8 cellular contexts compared by ENCODE assay signal in genomic region chr2:96009833-96010232, GRCh38. TPM values are rescaled to one million over a fixed set of nuclear protein-coding genes. Genes with fewer than 3 reads are reported as not detected.
DNase-seq lines count a peak whose midpoint lies in the region; ATAC-seq, FAIRE-seq and TF ChIP-seq lines count a peak whose summit lies in the region.
"Not testable (repeated sequence)": the region's sequence is repeated elsewhere in the genome, so short reads cannot be mapped to it uniquely, and the experiment has no call there.

No MANE protein-coding gene starts in this region.

- not testable (repeated sequence) for H4K5ac ChIP-seq in H1 (ENCODE audit: insufficient read length, low read depth, low read length)

- not testable (repeated sequence) for H4K8ac ChIP-seq in H1 (ENCODE audit: extremely low read depth, insufficient read depth, low read length)

- peak overlapping the region; percentile 77 for H3K4me2 ChIP-seq in PC-3 (ENCODE audit: low read length)
- peak overlapping the region; percentile 82 to 86 for H3K4me2 ChIP-seq in H1 (ENCODE audit: insufficient read depth in 1 of 2, low read depth in 2 of 2, low read length in 2 of 2)
- H3K4me2 ChIP-seq in neural progenitor cell, result peak overlapping the region; percentile 96

- H2BK120ac ChIP-seq in H1 (replicated peaks; ENCODE audit: low read depth, low read length), result not testable (repeated sequence)

- not testable (repeated sequence) for H2BK15ac ChIP-seq in H1 (ENCODE audit: low read length)

- peak overlapping the region; percentile 82 for H3K27ac Mint-ChIP-seq in CD4-positive, alpha-beta T cell
- H3K27ac Mint-ChIP-seq in activated naive CD4-positive, alpha-beta T cell treated with anti-CD3 and anti-CD28 coated beads, Interleukin-2, amount 50 U/mL, for 24 hours, result peak overlapping the region; percentile 70
- not testable (repeated sequence) for H3K27ac Mint-ChIP-seq in neural progenitor cell

- H3K27me3 Mint-ChIP-seq in CD4-positive, alpha-beta T cell, result peaks cover 13% of the 10 kb centered on the region
- not testable (repeated sequence) for H3K27me3 Mint-ChIP-seq in activated naive CD4-positive, alpha-beta T cell treated with anti-CD3 and anti-CD28 coated beads, Interleukin-2, amount 50 U/mL, for 24 hours
- H3K27me3 Mint-ChIP-seq in neural progenitor cell (ENCODE audit: insufficient read depth, low read depth), result peaks cover 10% of the 10 kb centered on the region

- H2BK5ac ChIP-seq in H1 (ENCODE audit: low read depth, low read length), result not testable (repeated sequence)

- H3K27me3 ChIP-seq in CD4-positive, alpha-beta T cell (ENCODE audit: control insufficient read depth, insufficient read depth, low read length); PC-3 (ENCODE audit: low read length); H1 (replicated peaks in 1 of 4; ENCODE audit: control insufficient read depth in 3 of 4, extremely low read depth in 1 of 4, insufficient read depth in 3 of 4, low read length in 3 of 4); subcutaneous abdominal adipose tissue (ENCODE audit: control insufficient read depth in 5 of 5, insufficient read depth in 4 of 5, low read length in 5 of 5): not testable (repeated sequence)
- peaks cover 31% of the 10 kb centered on the region for H3K27me3 ChIP-seq in neural progenitor cell

- H3K4me3 Mint-ChIP-seq in CD4-positive, alpha-beta T cell, result peak overlapping the region; percentile 88
- peak overlapping the region; percentile 84 for H3K4me3 Mint-ChIP-seq in activated naive CD4-positive, alpha-beta T cell treated with anti-CD3 and anti-CD28 coated beads, Interleukin-2, amount 50 U/mL, for 24 hours
- H3K4me3 Mint-ChIP-seq in neural progenitor cell, result peak overlapping the region; percentile 88

- H3K9ac ChIP-seq in PC-3 (ENCODE audit: low read length), result peak overlapping the region; percentile 58
- H3K9ac ChIP-seq in H1 (replicated peaks in 1 of 4; ENCODE audit: extremely low read depth in 1 of 4, low read depth in 3 of 4, low read length in 3 of 4); neural progenitor cell: not testable (repeated sequence)
- H3K9ac ChIP-seq in subcutaneous abdominal adipose tissue (ENCODE audit: low read length in 5 of 5), result peak overlapping the region in 3 of 5 donors; percentile 43 to 58 (median 56)

- not testable (repeated sequence) for H3K27ac ChIP-seq in CD4-positive, alpha-beta T cell (ENCODE audit: low read depth, low read length); HEK293 (ENCODE audit: extremely low read depth, low read depth, low read length); H1 (ENCODE audit: low read depth, low read length); neural progenitor cell; subcutaneous abdominal adipose tissue (ENCODE audit: low read depth, low read length)
- 0 out of 2 replicates have a peak overlapping the region, but pooled peaks have one; percentile 29 for H3K27ac ChIP-seq in PC-3 (ENCODE audit: low read length)

- POLR2A ChIA-PET in CD4-positive, alpha-beta T cell (lab: Charles Lee); HEK293 (lab: Yijun Ruan, JAX); PC-3 (lab: Charles Lee; ENCODE audit: unreplicated experiment): not testable (repeated sequence)
- POLR2A ChIA-PET in H1 (lab: Charles Lee; ENCODE audit: partially characterized antibody), result interaction anchor here (1.2 kb wide), 1 partner anchor 17 kb away, joined by 4 read pairs; no protein-coding TSS in a partner anchor

- intact Hi-C loops in CD4-positive, alpha-beta T cell (cut with DNase I, micrococcal nuclease); PC-3 (cut with micrococcal nuclease): not testable (repeated sequence)

- not testable (repeated sequence) for FAIRE-seq in H1 (lab: Jason Lieb, UNC)

- not testable (repeated sequence) for H3K23me2 ChIP-seq in H1 (ENCODE audit: low read depth, low read length)

- H3K56ac ChIP-seq in H1 (replicated peaks; ENCODE audit: insufficient read length, low read depth, low read length), result not testable (repeated sequence)

- TF ChIP-seq EP300 in H1 (IDR thresholded peaks at IDR 0.05; ENCODE audit: borderline replicate concordance in 1 of 2, low read depth in 2 of 2, low read length in 2 of 2), result not testable (repeated sequence)

- not testable (repeated sequence) for H3K36me3 Mint-ChIP-seq in CD4-positive, alpha-beta T cell (ENCODE audit: low read depth); activated naive CD4-positive, alpha-beta T cell treated with anti-CD3 and anti-CD28 coated beads, Interleukin-2, amount 50 U/mL, for 24 hours; neural progenitor cell

- TF ChIP-seq POLR2A in H1 (IDR thresholded peaks at IDR 0.05; ENCODE audit: control extremely low read depth in 1 of 2, low read depth in 2 of 2, low read length in 2 of 2), result not testable (repeated sequence)

- H3K9me2 ChIP-seq in PC-3 (replicated peaks; ENCODE audit: low read length), result not testable (repeated sequence)

- H4K91ac ChIP-seq in H1 (replicated peaks; ENCODE audit: insufficient read length, low read length), result not testable (repeated sequence)

- ATAC-seq in CD4-positive, alpha-beta T cell (ENCODE audit: poor library complexity), result peak; percentile 6
- peak; percentile 58 for ATAC-seq in PC-3

- not testable (repeated sequence) for H3K36me3 ChIP-seq in HEK293 (ENCODE audit: control insufficient read depth in 2 of 2, insufficient read depth in 1 of 2, low read length in 2 of 2); PC-3 (ENCODE audit: low read depth, low read length); H1 (ENCODE audit: control insufficient read depth in 2 of 4, insufficient read depth in 4 of 4, low read length in 3 of 4); neural progenitor cell; subcutaneous abdominal adipose tissue (ENCODE audit: control insufficient read depth in 5 of 5, insufficient read depth in 5 of 5, low read length in 5 of 5)

- H3K9me3 ChIP-seq in CD4-positive, alpha-beta T cell (ENCODE audit: control insufficient read depth, low read length); HEK293 (ENCODE audit: control insufficient read depth, insufficient read depth, low read depth, low read length); PC-3 (ENCODE audit: low read length); H1 (ENCODE audit: insufficient read depth in 2 of 2, low read depth in 1 of 2, low read length in 1 of 2); neural progenitor cell (ENCODE audit: low read depth); subcutaneous abdominal adipose tissue (ENCODE audit: control insufficient read depth in 5 of 5, low read length in 5 of 5): not testable (repeated sequence)

- DNase-seq in CD4-positive, alpha-beta T cell; neural progenitor cell (ENCODE audit: low spot score): not testable (repeated sequence)
- DNase-seq in PC-3 (peak; percentile 46), H1 (ENCODE audit: low read depth in 1 of 2, low spot score in 2 of 2) (peak in 1 of 2 experiments; percentile 57), iPS-NIHi11 (ENCODE audit: low spot score) (peak; percentile 26)

- not testable (repeated sequence) for H4K20me1 ChIP-seq in PC-3 (ENCODE audit: low read length); H1 (replicated peaks in 1 of 2; ENCODE audit: control insufficient read depth in 1 of 2, insufficient read depth in 2 of 2, low read length in 2 of 2); neural progenitor cell (ENCODE audit: low read depth)

- H3K4ac ChIP-seq in H1 (replicated peaks; ENCODE audit: insufficient read length, low read depth, low read length), result not testable (repeated sequence)

- not testable (repeated sequence) for H3F3A ChIP-seq in PC-3 (ENCODE audit: low read length, unreplicated experiment); neural progenitor cell (ENCODE audit: low read depth)

- H3K79me1 ChIP-seq in H1 (ENCODE audit: low read depth, low read length), result not testable (repeated sequence)

- not testable (repeated sequence) for H3K14ac ChIP-seq in H1 (ENCODE audit: insufficient read length)

- not testable (repeated sequence) for H3K9me3 Mint-ChIP-seq in CD4-positive, alpha-beta T cell; activated naive CD4-positive, alpha-beta T cell treated with anti-CD3 and anti-CD28 coated beads, Interleukin-2, amount 50 U/mL, for 24 hours; neural progenitor cell

- not testable (repeated sequence) for TF ChIP-seq RAD21 in H1 (IDR thresholded peaks at IDR 0.05 in 1 of 2, conservative IDR thresholded peaks at IDR 0.05 in 1 of 2; ENCODE audit: low read depth in 2 of 2, low read length in 2 of 2)

- not testable (repeated sequence) for H3K4me1 ChIP-seq in HEK293 (ENCODE audit: control insufficient read depth, insufficient read depth, low read length); PC-3 (ENCODE audit: insufficient read depth, low read length); H1 (replicated peaks in 1 of 4; ENCODE audit: control insufficient read depth in 3 of 4, insufficient read depth in 4 of 4, low read length in 3 of 4); neural progenitor cell; subcutaneous abdominal adipose tissue (ENCODE audit: control insufficient read depth in 5 of 5, insufficient read depth in 5 of 5, low read length in 5 of 5)

- H2BK20ac ChIP-seq in H1 (ENCODE audit: low read length), result not testable (repeated sequence)

- H2AK5ac ChIP-seq in H1 (ENCODE audit: low read depth, low read length), result not testable (repeated sequence)

- H3K4me3 ChIP-seq in HEK293 (ENCODE audit: low read depth, low read length), result peak overlapping the region; percentile 37
- peak overlapping the region; percentile 63 for H3K4me3 ChIP-seq in PC-3 (ENCODE audit: low read length)
- H3K4me3 ChIP-seq in H1 (ENCODE audit: extremely low read depth in 1 of 4, insufficient read depth in 2 of 4, low read depth in 3 of 4, low read length in 4 of 4), result peak overlapping the region; percentile 36 to 58 (median 40); a peak in 7 of 8 replicates
- peak overlapping the region; percentile 64 for H3K4me3 ChIP-seq in neural progenitor cell
- peak overlapping the region; percentile 39 to 63 (median 56) for H3K4me3 ChIP-seq in subcutaneous abdominal adipose tissue (ENCODE audit: low read depth in 1 of 5, low read length in 5 of 5)

- 5% methylated on average over 9 of the region's 10 CpGs; no CpG with 5 or more reads in 1 of the 2 experiments for WGBS in H1 (ENCODE audit: extremely low coverage in 1 of 2, insufficient coverage in 1 of 2, insufficient read length in 1 of 2, insufficient replicate concordance in 2 of 2, low coverage in 1 of 2, low lambda C conversion rate in 2 of 2, missing lambda C conversion rate in 1 of 2), 2 experiments

- H3K4me1 Mint-ChIP-seq in CD4-positive, alpha-beta T cell (ENCODE audit: low read depth), result peaks cover 10% of the 10 kb centered on the region
- not testable (repeated sequence) for H3K4me1 Mint-ChIP-seq in activated naive CD4-positive, alpha-beta T cell treated with anti-CD3 and anti-CD28 coated beads, Interleukin-2, amount 50 U/mL, for 24 hours; neural progenitor cell

- not testable (repeated sequence) for H3K18ac ChIP-seq in H1 (ENCODE audit: extremely low read depth, low read length)

- not testable (repeated sequence) for H3K79me2 ChIP-seq in PC-3 (ENCODE audit: low read length); H1 (ENCODE audit: control insufficient read depth in 1 of 2, insufficient read depth in 2 of 2, low read length in 2 of 2); neural progenitor cell (ENCODE audit: low read depth)

- CTCF ChIA-PET in CD4-positive, alpha-beta T cell (lab: Charles Lee), result interaction anchor here (1.5 kb wide), 1 partner anchor 165 kb away, joined by 3 read pairs; no protein-coding TSS in a partner anchor
- CTCF ChIA-PET in HEK293 (lab: Yijun Ruan, JAX); PC-3 (lab: Charles Lee): not testable (repeated sequence)
- CTCF ChIA-PET in H1 (lab: Charles Lee; ENCODE audit: partially characterized antibody), result interaction anchor here (1.1 to 1.9 kb wide), 3 partner anchors 13 to 251 kb away, joined by 3 to 4 read pairs (median 4); no protein-coding TSS in a partner anchor

- H3K23ac ChIP-seq in H1 (ENCODE audit: insufficient read length), result not testable (repeated sequence)

- H2AFZ ChIP-seq in PC-3 (ENCODE audit: low read length) (peak overlapping the region; percentile 75; the same call in 1 of the 2 replicates), neural progenitor cell (replicated peaks) (peak overlapping the region; percentile 85)
- H2AFZ ChIP-seq in H1 (ENCODE audit: low read length), result not testable (repeated sequence)

- TF ChIP-seq CTCF in CD4-positive, alpha-beta T cell (IDR thresholded peaks at IDR 0.05); HEK293 (tag by site-specific recombination; IDR thresholded peaks at IDR 0.05); PC-3 (conservative IDR thresholded peaks at IDR 0.05; ENCODE audit: low read depth, low read length); H1 (IDR thresholded peaks at IDR 0.05; ENCODE audit: control extremely low read depth in 1 of 3, insufficient read depth in 1 of 3, low read depth in 1 of 3, low read length in 3 of 3); neural progenitor cell (IDR thresholded peaks at IDR 0.05): not testable (repeated sequence)

- H2BK12ac ChIP-seq in H1 (ENCODE audit: low read depth, low read length), result not testable (repeated sequence)

- TSS peak; percentile 91 for BruUV-seq in PC-3 (replicated peaks; lab: Mats Ljungman, UMichigan)

RNA-seq across cellular contexts. Expression of gene ANKRD36C, which starts 18.2 kb away (rescaled TPM):
- total RNA-seq in CD4-positive, alpha-beta T cell, result 10 to 100 TPM; 74.0 to 78.3 TPM
- total RNA-seq in PC-3 (2014; rRNA removed) (8.5 and 17.6 TPM in 2 replicates), neural progenitor cell (ENCODE audit: low replicate concordance) (32.7 and 44.4 TPM in 2 replicates)
- 6.4 and 7.3 TPM in 2 replicates for total RNA-seq in H1 (2021; fragmentation: NEBNext Ultra II Directional; extraction: Animal tissue kit (Norgen Biotek cat#: 25700))
- polyA plus RNA-seq in H1 (2011; rRNA removed), result 0.89 and 1.1 TPM in 2 replicates
- 0.94 TPM for polyA plus RNA-seq in H1 (2011; cell fraction: cytosol; rRNA removed)
- polyA plus RNA-seq in H1 (2011; cell fraction: nucleus; rRNA removed), result 5.2 TPM
- polyA plus RNA-seq in H1 (2012, experiment 1 of 2), result 0.93 to 2.0 TPM (median 1.7 TPM) in 4 replicates
- polyA plus RNA-seq in H1 (2012, experiment 2 of 2), result 0.34 TPM
- polyA plus RNA-seq in H1 (2013, experiment 1 of 2), result 2.4 TPM
- polyA plus RNA-seq in H1 (2013, experiment 2 of 2), result 1.9 TPM
- 26.6 and 34.0 TPM in 2 replicates for polyA minus RNA-seq in H1 (2011; rRNA and poly(A)+ RNA removed)
- polyA minus RNA-seq in H1 (2011; cell fraction: cytosol; rRNA and poly(A)+ RNA removed), result 2.7 TPM
- 87.8 TPM for polyA minus RNA-seq in H1 (2011; cell fraction: nucleus; rRNA and poly(A)+ RNA removed)

RNA-seq across cellular contexts. Expression of gene GPAT2, which starts 24.9 kb away (rescaled TPM):
- 1 to 10 TPM; 1.3 to 2.0 TPM for total RNA-seq in CD4-positive, alpha-beta T cell
- total RNA-seq in PC-3 (2014; rRNA removed) (not detected in 2 replicates), neural progenitor cell (ENCODE audit: low replicate concordance) (not detected in 2 replicates)
- 0.63 and 1.0 TPM in 2 replicates for total RNA-seq in H1 (2021; fragmentation: NEBNext Ultra II Directional; extraction: Animal tissue kit (Norgen Biotek cat#: 25700))
- polyA plus RNA-seq in H1 (2011; rRNA removed), result 0.26 and 0.69 TPM in 2 replicates
- polyA plus RNA-seq in H1 (2011; cell fraction: cytosol; rRNA removed), result 0.44 TPM
- polyA plus RNA-seq in H1 (2011; cell fraction: nucleus; rRNA removed), result 2.2 TPM
- polyA plus RNA-seq in H1 (2012, experiment 1 of 2), result 0.28 to 0.81 TPM (median 0.46 TPM) in 4 replicates
- polyA plus RNA-seq in H1 (2012, experiment 2 of 2), result 0.46 TPM
- polyA plus RNA-seq in H1 (2013, experiment 1 of 2), result 0.51 TPM
- 0.42 TPM for polyA plus RNA-seq in H1 (2013, experiment 2 of 2)
- polyA minus RNA-seq in H1 (2011; rRNA and poly(A)+ RNA removed), result 0.10 and 0.66 TPM in 2 replicates
- 1.3 TPM for polyA minus RNA-seq in H1 (2011; cell fraction: cytosol; rRNA and poly(A)+ RNA removed)
- 0.80 TPM for polyA minus RNA-seq in H1 (2011; cell fraction: nucleus; rRNA and poly(A)+ RNA removed)
